Comparison of ENCODE assay signal across 11 cellular contexts in genomic region chr1:65266501-65266900, GRCh38. TPM values are rescaled to one million over a fixed set of nuclear protein-coding genes. Genes with fewer than 3 reads are reported as not detected.
DNase-seq lines count a peak whose midpoint lies in the region; ATAC-seq, FAIRE-seq and TF ChIP-seq lines count a peak whose summit lies in the region.
"Had no signal": no experiment of that assay in that cellular context is flagged by ENCODE, and none has a peak within 500 bp of the region (broad histone marks: within the 10 kb centered on the region; RNA-seq: fewer than 3 reads in every experiment).

No MANE protein-coding gene starts in this region.

- TF ChIP-seq CTCF in BE2C (IDR thresholded peaks at IDR 0.05; ENCODE audit: low read depth, low read length): no peak
- no peak for TF ChIP-seq CTCF in Calu3 (IDR thresholded peaks at IDR 0.05; ENCODE audit: unreplicated experiment)
- TF ChIP-seq CTCF in astrocyte (IDR thresholded peaks at IDR 0.05; ENCODE audit: insufficient read depth, low read depth, low read length): no peak
- no peak for TF ChIP-seq CTCF in mesothelial cell of epicardium (IDR thresholded peaks at IDR 0.05; ENCODE audit: unreplicated experiment)

- peak overlapping the region; percentile 87 for H3K27ac Mint-ChIP-seq in Calu3 (ENCODE audit: unreplicated experiment)
- peak overlapping the region; percentile 66 for H3K27ac Mint-ChIP-seq in astrocyte (ENCODE audit: unreplicated experiment)
- peak overlapping the region; percentile 75 for H3K27ac Mint-ChIP-seq in mesothelial cell of epicardium

- H2AFZ ChIP-seq in astrocyte (ENCODE audit: low read depth, low read length): no peak overlapping the region

- peak overlapping the region; percentile 82 for H3K4me3 Mint-ChIP-seq in Calu3 (ENCODE audit: low read depth, unreplicated experiment)
- peak overlapping the region; percentile 70 for H3K4me3 Mint-ChIP-seq in astrocyte (ENCODE audit: unreplicated experiment)
- H3K4me3 Mint-ChIP-seq in mesothelial cell of epicardium: peak overlapping the region; percentile 65

- no peaks in the 10 kb centered on the region for H3K79me2 ChIP-seq in astrocyte (ENCODE audit: insufficient read depth, low read length)

- DNase-seq in BE2C: no peak
- no peak for DNase-seq in Calu3
- DNase-seq in astrocyte (ENCODE audit: low read depth): no peak
- DNase-seq in mesothelial cell of epicardium (ENCODE audit: low spot score in 2 of 2, unreplicated experiment in 2 of 2): no peak
- no peak for DNase-seq in T1000 (lab: John Stamatoyannopoulos, UW)
- no peak for DNase-seq in dedifferentiated amniotic fluid mesenchymal stem cell (ENCODE audit: extremely low spot score)
- no peak for DNase-seq in AG08396 (ENCODE audit: low spot score)
- DNase-seq: foreskin melanocyte; NK-92 treated with Interleukin-12 subunit alpha and Interleukin-12 subunit beta, amount 100 ng/mL, for 24 hours; upper lobe of right lung had no signal

- H3K9ac ChIP-seq in astrocyte (ENCODE audit: low read length): no peak overlapping the region

- H3K9me3 Mint-ChIP-seq in Calu3 (ENCODE audit: low read depth, unreplicated experiment): no peaks in the 10 kb centered on the region
- H3K9me3 Mint-ChIP-seq in astrocyte (ENCODE audit: unreplicated experiment): no peaks in the 10 kb centered on the region
- H3K9me3 Mint-ChIP-seq in mesothelial cell of epicardium: no peaks in the 10 kb centered on the region

- H3K27ac ChIP-seq in astrocyte (ENCODE audit: low read depth, low read length): no peak overlapping the region

- H3K4me3 ChIP-seq in BE2C (ENCODE audit: low read depth, low read length) (peak overlapping the region; percentile 74), astrocyte (ENCODE audit: insufficient read depth, low read depth, low read length) (no peak overlapping the region)

- H3K9me3 ChIP-seq in BE2C (no peaks in the 10 kb centered on the region), astrocyte (ENCODE audit: insufficient read depth, low read depth, low read length) (no peaks in the 10 kb centered on the region)
- H3K9me3 ChIP-seq: upper lobe of right lung had no signal

- no peaks in the 10 kb centered on the region for H3K27me3 ChIP-seq in BE2C
- no peaks in the 10 kb centered on the region for H3K27me3 ChIP-seq in astrocyte (ENCODE audit: insufficient read depth, low read length)
- H3K27me3 ChIP-seq: upper lobe of right lung had no signal

- no peaks in the 10 kb centered on the region for H3K4me1 ChIP-seq in BE2C
- H3K4me1 ChIP-seq in astrocyte (ENCODE audit: insufficient read depth, low read length): peaks cover 6% of the 10 kb centered on the region

- no peaks in the 10 kb centered on the region for H3K36me3 ChIP-seq in BE2C
- no peaks in the 10 kb centered on the region for H3K36me3 ChIP-seq in astrocyte (ENCODE audit: insufficient read depth, low read length)
- H3K36me3 ChIP-seq: upper lobe of right lung had no signal

- intact Hi-C loops in Calu3 (cut with micrococcal nuclease; ENCODE audit: unreplicated experiment): loop anchor here (1.0 to 5.0 kb wide), 2 partner anchors 30 to 156 kb away; partner anchors contain the start of genes LEPR and LEPROT

- H3K27me3 Mint-ChIP-seq in Calu3 (ENCODE audit: unreplicated experiment) (no peaks in the 10 kb centered on the region), astrocyte (ENCODE audit: low read depth, unreplicated experiment) (no peaks in the 10 kb centered on the region), mesothelial cell of epicardium (ENCODE audit: low read depth) (no peaks in the 10 kb centered on the region)

- no peak for ATAC-seq in HG03565 (IDR thresholded peaks at IDR 0.05; ENCODE audit: unreplicated experiment)

- BruUV-seq in Calu3 (replicated peaks; lab: Mats Ljungman, UMichigan): no TSS peak

- H3K4me1 Mint-ChIP-seq in Calu3 (ENCODE audit: low read depth, unreplicated experiment) (peaks cover 12% of the 10 kb centered on the region), astrocyte (ENCODE audit: low read depth, unreplicated experiment) (peaks cover 5% of the 10 kb centered on the region), mesothelial cell of epicardium (peaks cover 28% of the 10 kb centered on the region)

- CTCF ChIA-PET in Calu3 (lab: Charles Lee): interaction anchor here (0.7 to 1.4 kb wide), 2 partner anchors 11 to 421 kb away, joined by 4 to 6 read pairs; no protein-coding TSS in a partner anchor

- no peaks in the 10 kb centered on the region for H4K20me1 ChIP-seq in astrocyte (ENCODE audit: insufficient read depth, low read length)

- H3K4me2 ChIP-seq in astrocyte (ENCODE audit: low read length): no peak overlapping the region

- H3K36me3 Mint-ChIP-seq in Calu3 (ENCODE audit: insufficient read depth, unreplicated experiment) (peaks cover 8% of the 10 kb centered on the region), astrocyte (ENCODE audit: low read depth, unreplicated experiment) (no peaks in the 10 kb centered on the region), mesothelial cell of epicardium (no peaks in the 10 kb centered on the region)

- FAIRE-seq in astrocyte (lab: Jason Lieb, UNC): no peak

RNA-seq across cellular contexts. Expression of gene DNAJC6, which starts 42.8 kb away (rescaled TPM):
- 20.5 TPM for polyA plus RNA-seq in BE2C (2012; ENCODE audit: insufficient read depth, insufficient read length, low read depth)
- total RNA-seq in Calu3 (2022) (2.9 and 3.1 TPM in 2 replicates), astrocyte (7.5 and 8.9 TPM in 2 replicates), mesothelial cell of epicardium (18.1 to 20.3 TPM (median 19.4 TPM) in 3 replicates)
